8 cellular contexts compared by ENCODE assay signal in the genomic region with DNA sequence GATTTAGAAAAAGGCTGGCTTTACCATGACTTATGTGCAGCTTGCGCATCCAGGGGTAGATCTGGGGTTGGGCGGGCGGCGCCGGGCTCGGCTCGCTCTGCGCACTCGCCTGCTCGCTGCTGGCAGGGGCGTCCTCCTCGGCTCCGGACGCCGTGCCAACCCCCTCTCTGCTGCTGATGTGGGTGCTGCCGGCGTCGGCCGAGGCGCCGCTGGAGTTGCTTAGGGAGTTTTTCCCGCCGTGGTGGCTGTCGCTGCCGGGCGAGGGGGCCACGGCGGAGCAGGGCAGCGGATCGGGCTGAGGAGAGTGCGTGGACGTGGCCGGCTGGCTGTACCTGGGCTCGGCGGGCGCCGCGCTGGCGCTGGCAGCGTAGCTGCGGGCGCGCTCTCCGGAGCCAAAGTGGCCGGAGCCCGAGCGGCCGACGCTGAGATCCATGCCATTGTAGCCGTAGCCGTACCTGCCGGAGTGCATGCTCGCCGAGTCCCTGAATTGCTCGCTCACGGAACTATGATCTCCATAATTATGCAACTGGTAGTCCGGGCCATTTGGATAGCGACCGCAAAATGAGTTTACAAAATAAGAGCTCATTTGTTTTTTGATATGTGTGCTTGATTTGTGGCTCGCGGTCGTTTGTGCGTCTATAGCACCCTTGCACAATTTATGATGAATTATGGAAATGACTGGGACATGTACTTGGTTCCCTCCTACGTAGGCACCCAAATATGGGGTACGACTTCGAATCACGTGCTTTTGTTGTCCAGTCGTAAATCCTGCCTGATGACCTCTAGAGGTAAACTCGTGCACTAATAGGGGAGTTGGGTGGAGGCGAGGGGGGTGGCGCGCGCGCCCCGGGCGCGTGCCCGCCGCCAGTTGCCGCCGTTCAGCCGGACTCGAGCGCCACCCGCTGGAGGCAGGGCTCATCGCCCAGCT. TPM values are rescaled to one million over a fixed set of nuclear protein-coding genes. Genes with fewer than 3 reads are reported as not detected.
DNase-seq lines count a peak whose midpoint lies in the region; TF ChIP-seq lines count a peak whose summit lies in the region.

A gene (minus strand): TSS at position 660 of the 928 bp plus-strand sequence. CDS start 74 bp downstream, at position 586.

- DNase-seq in DMS79 (lab: John Stamatoyannopoulos, UW) (peak; percentile 72), NCI-H128 (lab: John Stamatoyannopoulos, UW; ENCODE audit: unreplicated experiment) (peak; percentile 21), cardiac fibroblast (ENCODE audit: low read depth in 2 of 2) (peak; percentile 62 to 73), lower leg skin (ENCODE audit: low spot score in 2 of 2) (peak in 1 of 2 donors; percentile 87), tibial artery (peak; percentile 63 to 73), COLO829 (ENCODE audit: low spot score) (no peak), NCI-H2171 (lab: John Stamatoyannopoulos, UW) (no peak)
- DNase-seq in activated CD4-positive, alpha-beta T cell treated with anti-CD3 and anti-CD28 coated beads for 48 hours, result no peak

- 48 to 55% methylated on average over 79 to 83 of the region's 86 CpGs for WGBS in lower leg skin, 2 donors

- intact Hi-C loops in lower leg skin (cut with DNase I; ENCODE audit: low total_unique reads), result loop anchor here (5.0 kb wide), 1 partner anchor 291 kb away; no protein-coding TSS in a partner anchor
- intact Hi-C loops in tibial artery (cut with DNase I; ENCODE audit: low total_unique reads), result loop anchor here (5.0 kb wide), 1 partner anchor 46 kb away; a partner anchor contains a TSS

- H3K36me3 ChIP-seq in tibial artery, result peaks cover 50 to 55% (median 52%) of the 10 kb centered on the region in 3 donors

- peaks cover 0 to 19% (median 12%) of the 10 kb centered on the region in 4 donors for H3K4me1 ChIP-seq in tibial artery

- no peaks in the 10 kb centered on the region for H3K27me3 ChIP-seq in tibial artery

- no peaks in the 10 kb centered on the region for H3K9me3 ChIP-seq in tibial artery

- TF ChIP-seq POLR2A in lower leg skin (IDR thresholded peaks at IDR 0.05), result no peak

- peak within 1 kb of the TSS; percentile 21 to 36 for H3K4me3 ChIP-seq in cardiac fibroblast (replicated peaks in 1 of 2; ENCODE audit: low read depth in 2 of 2, low read length in 2 of 2)
- H3K4me3 ChIP-seq in lower leg skin (ENCODE audit: low read depth, poor library complexity, severe bottlenecking), result peak within 1 kb of the TSS; percentile 29
- peak within 1 kb of the TSS; percentile 39 to 49 for H3K4me3 ChIP-seq in tibial artery

- TF ChIP-seq CTCF in cardiac fibroblast (IDR thresholded peaks at IDR 0.05; ENCODE audit: low read depth, low read length) (peak; percentile 21), lower leg skin (IDR thresholded peaks at IDR 0.05) (peak in 1 of 3 donors; percentile 30), tibial artery (IDR thresholded peaks at IDR 0.05) (peak; percentile 39 to 40)

- H3K27ac ChIP-seq in tibial artery, result peak within 1 kb of the TSS; percentile 52 to 58

RNA-seq across cellular contexts. Expression of the gene that starts here (rescaled TPM):
- total RNA-seq in lower leg skin, result 10 to 100 TPM in 1 of 4 donors, 1 to 10 TPM in 3; 5.1 to 15.1 (median 6.1) TPM

Comparison
In these comparisons a context has a peak if more than half of its experiments do, and no peak if none do; other contexts are left out.
1. DNase-seq: peak in DMS79 (single experiment), NCI-H128 (single experiment), cardiac fibroblast (2 of 2) and tibial artery (2 of 2); none in COLO829 (single experiment), activated CD4-positive, alpha-beta T cell treated with anti-CD3 and anti-CD28 coated beads for 48 hours (single experiment) and NCI-H2171 (single experiment).
2. Peak in every context shown above with its lines, with median percentiles within 50 percentile points of each other: H3K4me3 ChIP-seq.